In genomic region chr1:44619261-44619900, GRCh38 we compare ENCODE assay signal across 14 cellular contexts. TPM values are rescaled to one million over a fixed set of nuclear protein-coding genes. Genes with fewer than 3 reads are reported as not detected.
A peak's percentile ranks its signal among the peaks of the same experiment; 100 is the strongest.
DNase-seq lines count a peak whose midpoint lies in the region; ATAC-seq lines count a peak whose summit lies in the region.
"Had no signal": no experiment of that assay in that cellular context is flagged by ENCODE, and none has a peak within 500 bp of the region (broad histone marks: within the 10 kb centered on the region; RNA-seq: fewer than 3 reads in every experiment).

No MANE protein-coding gene starts in this region.

- no peaks in the 10 kb centered on the region for H3K36me3 Mint-ChIP-seq in naive thymus-derived CD8-positive, alpha-beta T cell

- peak overlapping the region in 2 of 10 donors; percentile 52 to 76 for H3K27ac Mint-ChIP-seq in naive thymus-derived CD8-positive, alpha-beta T cell
- H3K27ac Mint-ChIP-seq: activated CD4-positive, alpha-beta T cell treated with anti-CD3 and anti-CD28 coated beads, Interleukin-2, amount 10 ng/mL, durations not matched to agents 24 days and 14 days had no signal

- H3K27me3 Mint-ChIP-seq in naive thymus-derived CD8-positive, alpha-beta T cell = peaks cover 0 to 1% (median 0%) of the 10 kb centered on the region in 5 donors

- H3K4me3 Mint-ChIP-seq in naive thymus-derived CD8-positive, alpha-beta T cell = no peak overlapping the region
- H3K4me3 Mint-ChIP-seq: activated CD4-positive, alpha-beta T cell treated with anti-CD3 and anti-CD28 coated beads, Interleukin-2, amount 10 ng/mL, durations not matched to agents 24 days and 14 days had no signal

- no peaks in the 10 kb centered on the region for H3K9me3 Mint-ChIP-seq in naive thymus-derived CD8-positive, alpha-beta T cell
- H3K9me3 Mint-ChIP-seq: activated CD4-positive, alpha-beta T cell treated with anti-CD3 and anti-CD28 coated beads, Interleukin-2, amount 10 ng/mL, durations not matched to agents 24 days and 14 days had no signal

- DNase-seq in NCI-H510A treated with DMSO at 0.1 percent for 48 hours (lab: John Stamatoyannopoulos, UW) (peak; percentile 27), NCI-H510A (lab: John Stamatoyannopoulos, UW) (no peak), amniotic stem cell (lab: John Stamatoyannopoulos, UW) (peak; percentile 88), iris pigment epithelial cell (ENCODE audit: low read depth) (peak; percentile 17), KG1 (lab: John Stamatoyannopoulos, UW) (no peak)
- DNase-seq in naive thymus-derived CD8-positive, alpha-beta T cell = no peak
- DNase-seq in stimulated activated CD4-positive, alpha-beta T cell treated with anti-CD3 and anti-CD28 coated beads, Interleukin-2, amount 100 ng/mL, for 24 hours = no peak
- DNase-seq: activated CD4-positive, alpha-beta T cell treated with anti-CD3 and anti-CD28 coated beads, Interleukin-2, amount 10 ng/mL, durations not matched to agents 24 days and 14 days; NCI-H2081 treated with DMSO at 0.1 percent for 48 hours; T-helper 1 cell; tibial artery had no signal

- no peak for ATAC-seq in naive thymus-derived CD8-positive, alpha-beta T cell
- ATAC-seq in HG03139 (IDR thresholded peaks at IDR 0.05; ENCODE audit: unreplicated experiment) = no peak
- ATAC-seq: GM12878 had no signal

- no peaks in the 10 kb centered on the region for H3K4me1 Mint-ChIP-seq in naive thymus-derived CD8-positive, alpha-beta T cell

- POLR2A ChIA-PET in naive thymus-derived CD8-positive, alpha-beta T cell (lab: Charles Lee) = interaction anchor here (1.8 kb wide), 1 partner anchor 13 kb away, joined by 5 read pairs; no protein-coding TSS in a partner anchor

RNA-seq across cellular contexts. Expression of gene TMEM53, which starts 54.9 kb away (rescaled TPM):
- total RNA-seq in naive thymus-derived CD8-positive, alpha-beta T cell = 1 to 10 TPM; 1.0 to 2.1 TPM
- polyA plus RNA-seq in naive thymus-derived CD8-positive, alpha-beta T cell = 1 to 10 TPM; 4.6 to 5.9 (median 5.5) TPM

RNA-seq across cellular contexts. Expression of gene ARMH1, which starts 55.1 kb away (rescaled TPM):
- 10 to 100 TPM; 70.4 to 79.0 TPM for total RNA-seq in naive thymus-derived CD8-positive, alpha-beta T cell
- polyA plus RNA-seq in naive thymus-derived CD8-positive, alpha-beta T cell = 10 to 100 TPM; 46.2 to 75.6 (median 53.2) TPM
- total RNA-seq: endothelial cell of umbilical vein had no signal

Comparison
In these comparisons a context has a peak if more than half of its experiments do, and no peak if none do; other contexts are left out.
1. DNase-seq: peak in NCI-H510A treated with DMSO at 0.1 percent for 48 hours (single experiment), amniotic stem cell (single experiment) and iris pigment epithelial cell (single experiment); none in NCI-H510A (single experiment), KG1 (single experiment), naive thymus-derived CD8-positive, alpha-beta T cell (0 of 10) and stimulated activated CD4-positive, alpha-beta T cell treated with anti-CD3 and anti-CD28 coated beads, Interleukin-2, amount 100 ng/mL, for 24 hours (0 of 2).